Comparison of ENCODE assay signal across 8 cellular contexts in the genomic region with DNA sequence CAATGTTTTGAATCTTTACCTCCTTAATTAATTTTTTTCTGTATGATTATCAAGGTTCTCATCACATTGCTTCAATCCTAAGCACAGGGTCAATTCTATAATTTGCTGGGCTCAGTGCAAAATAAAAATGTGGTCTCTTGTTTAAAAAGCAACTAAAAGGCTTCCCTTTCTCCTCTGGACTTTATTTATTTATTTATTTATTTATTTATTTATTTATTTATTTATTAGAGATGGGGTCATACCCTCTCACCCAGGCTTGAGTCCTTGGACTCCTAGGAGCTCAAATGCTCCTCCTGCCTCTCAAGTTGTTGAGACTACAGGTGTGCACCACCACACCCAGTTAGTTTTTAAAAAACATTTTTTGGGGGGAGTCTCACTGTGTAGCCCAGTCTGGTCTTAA.
"Had no signal": no experiment of that assay in that cellular context is flagged by ENCODE, and none has a peak within 500 bp of the region (broad histone marks: within the 10 kb centered on the region; RNA-seq: fewer than 3 reads in every experiment).

No MANE protein-coding gene starts in this region.

- ATAC-seq: GM12878 had no signal

- FAIRE-seq: G401.6, GM12878, GM12891, GM12892, GM18507, GM19239 had no signal

- DNase-seq: GDM1, GF-D8 had no signal

- H3K4me3 ChIP-seq: GM12878 had no signal
